ENCODE assay signal across 27 cellular contexts in genomic region chr15:93307513-93307912, GRCh38.
DNase-seq lines count a peak whose midpoint lies in the region; ATAC-seq and TF ChIP-seq lines count a peak whose summit lies in the region.
"Had no signal": no experiment of that assay in that cellular context is flagged by ENCODE, and none has a peak within 500 bp of the region (broad histone marks: within the 10 kb centered on the region; RNA-seq: fewer than 3 reads in every experiment).

No MANE protein-coding gene starts in this region.

- POLR2A ChIA-PET in HEK293 (lab: Yijun Ruan, JAX) (no interaction called here), WTC11 (lab: Charles Lee) (no interaction called here)

- H3K9me3 Mint-ChIP-seq in WTC11 (no peaks in the 10 kb centered on the region), neural progenitor cell (peaks cover 3% of the 10 kb centered on the region)
- H3K9me3 Mint-ChIP-seq: H9 had no signal

- H3K27ac Mint-ChIP-seq in WTC11 (no peak overlapping the region), neural progenitor cell (peak overlapping the region; percentile 61)
- H3K27ac Mint-ChIP-seq: CD4-positive, alpha-beta memory T cell; H9; HFFc6 had no signal

- no peaks in the 10 kb centered on the region for H4K20me1 ChIP-seq in neural progenitor cell (ENCODE audit: low read depth)

- H3K36me3 ChIP-seq in HEK293 (ENCODE audit: control insufficient read depth in 2 of 2, insufficient read depth in 1 of 2, low read length in 2 of 2) (no peaks in the 10 kb centered on the region), neural progenitor cell (no peaks in the 10 kb centered on the region)

- H3K9me3 ChIP-seq in HEK293 (ENCODE audit: control insufficient read depth, insufficient read depth, low read depth, low read length) (no peaks in the 10 kb centered on the region), neural progenitor cell (ENCODE audit: low read depth) (no peaks in the 10 kb centered on the region)
- H3K9me3 ChIP-seq: A549, Caco-2 had no signal

- H2AFZ ChIP-seq in neural progenitor cell (replicated peaks), result no peak overlapping the region

- no peak overlapping the region for H3K4me2 ChIP-seq in neural progenitor cell
- H3K4me2 ChIP-seq: A549 had no signal

- peak; percentile 58 for ATAC-seq in WTC11
- ATAC-seq: A549, GM12878, Panc1 had no signal

- TF ChIP-seq CTCF in HEK293 (tag by site-specific recombination; IDR thresholded peaks at IDR 0.05), result no peak
- no peak for TF ChIP-seq CTCF in WTC11 (IDR thresholded peaks at IDR 0.05)
- TF ChIP-seq CTCF in neural progenitor cell (IDR thresholded peaks at IDR 0.05), result no peak

- H3K9ac ChIP-seq in neural progenitor cell, result no peak overlapping the region

- H3K79me2 ChIP-seq in neural progenitor cell (ENCODE audit: low read depth), result no peaks in the 10 kb centered on the region

- peak; percentile 70 for DNase-seq in ELF-1 (ENCODE audit: low read depth, low spot score)
- no peak for DNase-seq in WTC11 (ENCODE audit: low spot score)
- DNase-seq in neural progenitor cell (ENCODE audit: low spot score), result peak; percentile 33
- DNase-seq in NCI-H1417 treated with DMSO at 0.1 percent for 48 hours (lab: John Stamatoyannopoulos, UW), result no peak
- no peak for DNase-seq in activated effector memory CD4-positive, alpha-beta T cell treated with anti-CD3 and anti-CD28 coated beads, Interleukin-2, amount 50 U/mL, for 16 hours
- DNase-seq in central memory CD4-positive, alpha-beta T cell, result no peak
- DNase-seq: AML-193; C1 segment of cervical spinal cord; Caco-2; CD4-positive, alpha-beta memory T cell; GDM1; H9; HFFc6; KBM-7; NCI-H1048; NCI-H1694 treated with DMSO at 0.1 percent for 48 hours; NCI-H2081; NCI-H2171; NCI-H226; NCI-H510A; NCI-H774; SHP77 had no signal

- H3F3A ChIP-seq in neural progenitor cell (ENCODE audit: low read depth), result peaks cover 22% of the 10 kb centered on the region

- H3K27me3 ChIP-seq in neural progenitor cell, result no peaks in the 10 kb centered on the region

- CTCF ChIA-PET in HEK293 (lab: Yijun Ruan, JAX), result no interaction called here
- CTCF ChIA-PET in WTC11 (lab: Charles Lee), result interaction anchor here (0.6 to 0.8 kb wide), 2 partner anchors 94 to 220 kb away, joined by 3 to 5 read pairs; no protein-coding TSS in a partner anchor

- H3K27me3 Mint-ChIP-seq in WTC11 (ENCODE audit: low read depth) (no peaks in the 10 kb centered on the region), neural progenitor cell (ENCODE audit: insufficient read depth, low read depth) (peaks cover 7% of the 10 kb centered on the region)

- H3K4me3 Mint-ChIP-seq in WTC11 (no peak overlapping the region), neural progenitor cell (no peak overlapping the region)
- H3K4me3 Mint-ChIP-seq: CD4-positive, alpha-beta memory T cell; H9; HFFc6 had no signal

- H3K27ac ChIP-seq in HEK293 (ENCODE audit: extremely low read depth, low read depth, low read length) (no peak overlapping the region), neural progenitor cell (no peak overlapping the region)
- H3K27ac ChIP-seq: A549, RWPE1 had no signal

- H3K4me1 Mint-ChIP-seq in WTC11 (peaks cover 12% of the 10 kb centered on the region), neural progenitor cell (peaks cover 28% of the 10 kb centered on the region)
- H3K4me1 Mint-ChIP-seq: CD4-positive, alpha-beta memory T cell had no signal

- no peaks in the 10 kb centered on the region for H3K36me3 Mint-ChIP-seq in WTC11
- H3K36me3 Mint-ChIP-seq in neural progenitor cell, result no peaks in the 10 kb centered on the region
- H3K36me3 Mint-ChIP-seq: CD4-positive, alpha-beta memory T cell had no signal

- H3K4me3 ChIP-seq in HEK293 (ENCODE audit: low read depth, low read length) (no peak overlapping the region), neural progenitor cell (no peak overlapping the region)
- H3K4me3 ChIP-seq: A549, GM12878 had no signal

- no peaks in the 10 kb centered on the region for H3K4me1 ChIP-seq in HEK293 (ENCODE audit: control insufficient read depth, insufficient read depth, low read length)
- H3K4me1 ChIP-seq in neural progenitor cell, result peaks cover 27% of the 10 kb centered on the region
- H3K4me1 ChIP-seq: A549, Caco-2 had no signal

TF ChIP-seq in HEK293, 187 proteins besides CTCF, POLR2A, EP300 and RAD21:
- no peak for TF ChIP-seq ATF2 (tag by site-specific recombination; IDR thresholded peaks at IDR 0.05; ENCODE audit: low read depth)
- 0 out of 2 replicates have a peak, but pooled peaks have one; percentile 17 for TF ChIP-seq KLF17 (tag by site-specific recombination; IDR thresholded peaks at IDR 0.05)

TF ChIP-seq in WTC11, 78 proteins besides CTCF, POLR2A, EP300 and RAD21 (continues in another document):
- no peak for TF ChIP-seq GRHL2 (CRISPR knock-in tag; IDR thresholded peaks at IDR 0.05; ENCODE audit: insufficient replicate concordance, severe bottlenecking)
- no peak for TF ChIP-seq RORB (CRISPR knock-in tag; IDR thresholded peaks at IDR 0.05)
- TF ChIP-seq ZNF138 (CRISPR knock-in tag; conservative IDR thresholded peaks at IDR 0.05), result no peak
- TF ChIP-seq ZBTB21 (CRISPR knock-in tag; IDR thresholded peaks at IDR 0.05; ENCODE audit: borderline replicate concordance), result no peak
- TF ChIP-seq ARID4B (CRISPR knock-in tag; IDR thresholded peaks at IDR 0.05; ENCODE audit: borderline replicate concordance), result no peak
- TF ChIP-seq ERG (CRISPR knock-in tag; IDR thresholded peaks at IDR 0.05), result no peak
- TF ChIP-seq GTF2I (CRISPR knock-in tag; conservative IDR thresholded peaks at IDR 0.05), result no peak
- no peak for TF ChIP-seq E2F5 (CRISPR knock-in tag; IDR thresholded peaks at IDR 0.05)
- no peak for TF ChIP-seq ESRRA (CRISPR knock-in tag; IDR thresholded peaks at IDR 0.05; ENCODE audit: borderline replicate concordance)
- no peak for TF ChIP-seq SMAD4 (CRISPR knock-in tag; IDR thresholded peaks at IDR 0.05)
- no peak for TF ChIP-seq FOXJ3 (CRISPR knock-in tag; IDR thresholded peaks at IDR 0.05; ENCODE audit: borderline replicate concordance)
- no peak for TF ChIP-seq RELA (CRISPR knock-in tag; IDR thresholded peaks at IDR 0.05; ENCODE audit: borderline replicate concordance)

Comparison
In these comparisons a context has a peak if more than half of its experiments do, and no peak if none do; other contexts are left out.
1. DNase-seq: peak in ELF-1 (single experiment) and neural progenitor cell (single experiment); none in WTC11 (single experiment), NCI-H1417 treated with DMSO at 0.1 percent for 48 hours (single experiment), activated effector memory CD4-positive, alpha-beta T cell treated with anti-CD3 and anti-CD28 coated beads, Interleukin-2, amount 50 U/mL, for 16 hours (single experiment) and central memory CD4-positive, alpha-beta T cell (single experiment).